Comparison of ENCODE assay signal across 18 cellular contexts in the genomic region with DNA sequence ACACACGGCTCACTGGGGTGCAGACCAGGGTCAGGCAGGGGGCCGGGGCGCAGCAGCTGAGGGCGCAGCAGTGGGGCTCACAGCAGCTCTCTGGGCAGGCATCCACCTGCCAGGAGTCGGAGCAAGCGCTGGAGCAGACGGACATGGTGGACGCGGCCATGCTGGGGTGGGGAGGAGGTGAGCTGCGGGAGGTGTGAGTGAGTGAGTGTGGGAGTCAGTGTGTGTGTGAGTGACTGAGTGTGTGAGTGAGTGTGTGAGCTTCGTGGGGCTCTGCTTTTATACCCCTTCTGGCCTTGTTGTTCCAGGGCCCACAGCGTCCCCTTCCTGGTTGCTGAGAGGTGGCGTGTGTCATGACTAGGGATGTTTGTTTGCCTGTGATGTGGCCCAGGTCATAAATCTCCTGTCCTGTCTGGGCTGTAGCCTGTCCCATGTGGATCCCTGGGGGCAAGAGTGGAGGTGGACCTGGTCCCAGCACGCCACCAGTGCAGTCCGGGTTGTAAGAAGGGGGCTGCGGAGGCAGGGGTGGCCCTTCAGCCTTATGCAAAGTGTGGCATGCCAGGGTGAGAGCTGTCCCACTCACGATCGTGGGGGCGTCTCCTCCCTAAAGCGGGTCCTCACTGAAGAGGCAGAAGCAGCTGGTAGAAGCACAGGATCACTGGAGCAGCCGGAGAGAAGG. TPM values are rescaled to one million over a fixed set of nuclear protein-coding genes. Genes with fewer than 3 reads are reported as not detected.
DNase-seq lines count a peak whose midpoint lies in the region; ATAC-seq and TF ChIP-seq lines count a peak whose summit lies in the region.
"Had no signal": no experiment of that assay in that cellular context is flagged by ENCODE, and none has a peak within 500 bp of the region (broad histone marks: within the 10 kb centered on the region; RNA-seq: fewer than 3 reads in every experiment).

A gene with protein sequence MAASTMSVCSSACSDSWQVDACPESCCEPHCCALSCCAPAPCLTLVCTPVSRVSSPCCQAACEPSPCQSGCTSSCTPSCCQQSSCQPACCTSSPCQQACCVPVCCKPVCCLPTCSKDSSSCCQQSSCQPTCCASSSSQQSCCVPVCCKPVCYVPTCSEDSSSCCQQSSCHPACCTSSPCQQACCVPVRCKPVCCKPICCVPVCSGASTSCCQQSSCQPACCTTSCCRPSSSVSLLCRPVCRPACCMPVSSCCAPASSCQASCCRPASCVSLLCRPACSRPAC (minus strand): TSS at position 205 of the 676 bp plus-strand sequence. CDS start 45 bp downstream, at position 160.

- H3K4me1 Mint-ChIP-seq in activated CD8-positive, alpha-beta T cell treated with anti-CD3 and anti-CD28 coated beads, Interleukin-2, amount 10 ng/mL, durations not matched to agents 7 days and 5 days (ENCODE audit: low read depth) = no peaks in the 10 kb centered on the region
- no peaks in the 10 kb centered on the region for H3K4me1 Mint-ChIP-seq in activated CD8-positive, alpha-beta T cell treated with anti-CD3 and anti-CD28 coated beads for 36 hours (ENCODE audit: low read depth)
- no peaks in the 10 kb centered on the region for H3K4me1 Mint-ChIP-seq in activated CD8-positive, alpha-beta memory T cell treated with anti-CD3 and anti-CD28 coated beads, Interleukin-2, amount 10 ng/mL, durations not matched to agents 7 days and 5 days

- no peak for TF ChIP-seq EP300 in sigmoid colon (IDR thresholded peaks at IDR 0.05)

- peak; percentile 12 for DNase-seq in activated CD8-positive, alpha-beta T cell treated with anti-CD3 and anti-CD28 coated beads, Interleukin-2, amount 10 ng/mL, durations not matched to agents 7 days and 5 days
- DNase-seq in activated CD8-positive, alpha-beta T cell treated with anti-CD3 and anti-CD28 coated beads for 36 hours = no peak
- DNase-seq in activated CD8-positive, alpha-beta memory T cell treated with anti-CD3 and anti-CD28 coated beads, Interleukin-2, amount 10 ng/mL, durations not matched to agents 7 days and 5 days = peak; percentile 35
- DNase-seq in lung (ENCODE audit: low spot score) (peak; percentile 16), sigmoid colon (peak; percentile 39), D341Med (ENCODE audit: low spot score) (no peak)
- DNase-seq: NCI-H1105, NCI-H187 treated with DMSO at 0.1 percent for 48 hours, NCI-H446 had no signal

- no peak within 1 kb of the TSS for H3K4me3 Mint-ChIP-seq in activated CD8-positive, alpha-beta T cell treated with anti-CD3 and anti-CD28 coated beads, Interleukin-2, amount 10 ng/mL, durations not matched to agents 7 days and 5 days
- no peak within 1 kb of the TSS for H3K4me3 Mint-ChIP-seq in activated CD8-positive, alpha-beta T cell treated with anti-CD3 and anti-CD28 coated beads for 36 hours
- H3K4me3 Mint-ChIP-seq in activated CD8-positive, alpha-beta memory T cell treated with anti-CD3 and anti-CD28 coated beads, Interleukin-2, amount 10 ng/mL, durations not matched to agents 7 days and 5 days = no peak within 1 kb of the TSS
- H3K4me3 Mint-ChIP-seq: CD8-positive, alpha-beta T cell had no signal

- intact Hi-C loops in activated CD8-positive, alpha-beta T cell treated with anti-CD3 and anti-CD28 coated beads for 36 hours (cut with micrococcal nuclease) = no loop called here
- intact Hi-C loops in sigmoid colon (cut with DNase I) = no loop called here

- H3K36me3 ChIP-seq in lung (ENCODE audit: control insufficient read depth in 2 of 2, insufficient read depth in 2 of 2, low read length in 2 of 2) (no peaks in the 10 kb centered on the region), sigmoid colon (no peaks in the 10 kb centered on the region)
- H3K36me3 ChIP-seq: HAP-1 had no signal

- TF ChIP-seq CTCF in activated CD8-positive, alpha-beta T cell treated with anti-CD3 and anti-CD28 coated beads for 36 hours (IDR thresholded peaks at IDR 0.05) = no peak
- TF ChIP-seq CTCF in lung (IDR thresholded peaks at IDR 0.05; ENCODE audit: control extremely low read depth, extremely low read depth) (no peak), sigmoid colon (IDR thresholded peaks at IDR 0.05) (no peak)

- H3K27me3 Mint-ChIP-seq in activated CD8-positive, alpha-beta T cell treated with anti-CD3 and anti-CD28 coated beads, Interleukin-2, amount 10 ng/mL, durations not matched to agents 7 days and 5 days (ENCODE audit: low read depth) = no peaks in the 10 kb centered on the region
- H3K27me3 Mint-ChIP-seq in activated CD8-positive, alpha-beta T cell treated with anti-CD3 and anti-CD28 coated beads for 36 hours = no peaks in the 10 kb centered on the region
- H3K27me3 Mint-ChIP-seq in activated CD8-positive, alpha-beta memory T cell treated with anti-CD3 and anti-CD28 coated beads, Interleukin-2, amount 10 ng/mL, durations not matched to agents 7 days and 5 days = peaks cover 2% of the 10 kb centered on the region

- H3K9me3 ChIP-seq in lung (ENCODE audit: control insufficient read depth in 2 of 2, insufficient read depth in 1 of 2, low read length in 1 of 2) (peaks cover 3 to 9% of the 10 kb centered on the region in 2 donors), sigmoid colon (peaks cover 0 to 11% (median 3%) of the 10 kb centered on the region in 4 donors)
- H3K9me3 ChIP-seq: HAP-1 had no signal

- CTCF ChIA-PET in activated CD8-positive, alpha-beta T cell treated with anti-CD3 and anti-CD28 coated beads, Interleukin-2, amount 10 ng/mL, durations not matched to agents 7 days and 5 days (lab: Charles Lee) = no interaction called here
- CTCF ChIA-PET in activated CD8-positive, alpha-beta T cell treated with anti-CD3 and anti-CD28 coated beads for 36 hours (lab: Charles Lee) = interaction anchor here (1.2 kb wide), 1 partner anchor 30 kb away, joined by 3 read pairs; no protein-coding TSS in a partner anchor
- CTCF ChIA-PET in activated CD8-positive, alpha-beta memory T cell treated with anti-CD3 and anti-CD28 coated beads, Interleukin-2, amount 10 ng/mL, durations not matched to agents 7 days and 5 days (lab: Charles Lee) = interaction anchor here (1.0 to 1.3 kb wide), 2 partner anchors 224 to 253 kb away, joined by 3 to 4 read pairs; no protein-coding TSS in a partner anchor

- ATAC-seq in activated CD8-positive, alpha-beta T cell treated with anti-CD3 and anti-CD28 coated beads, Interleukin-2, amount 10 ng/mL, durations not matched to agents 7 days and 5 days = no peak
- no peak for ATAC-seq in activated CD8-positive, alpha-beta T cell treated with anti-CD3 and anti-CD28 coated beads for 36 hours
- no peak for ATAC-seq in activated CD8-positive, alpha-beta memory T cell treated with anti-CD3 and anti-CD28 coated beads, Interleukin-2, amount 10 ng/mL, durations not matched to agents 7 days and 5 days
- ATAC-seq in lung (ENCODE audit: insufficient read depth, low FRiP score) (no peak), GM19328 (IDR thresholded peaks at IDR 0.05; ENCODE audit: unreplicated experiment) (no peak), GM19023 (IDR thresholded peaks at IDR 0.05; ENCODE audit: unreplicated experiment) (no peak)
- ATAC-seq: CD8-positive, alpha-beta T cell; Panc1 had no signal

- POLR2A ChIA-PET in activated CD8-positive, alpha-beta T cell treated with anti-CD3 and anti-CD28 coated beads, Interleukin-2, amount 10 ng/mL, durations not matched to agents 7 days and 5 days (lab: Charles Lee) = no interaction called here
- POLR2A ChIA-PET in activated CD8-positive, alpha-beta T cell treated with anti-CD3 and anti-CD28 coated beads for 36 hours (lab: Charles Lee) = interaction anchor here (0.7 kb wide), 1 partner anchor 149 kb away, joined by 3 read pairs; no protein-coding TSS in a partner anchor

- H3K36me3 Mint-ChIP-seq in activated CD8-positive, alpha-beta T cell treated with anti-CD3 and anti-CD28 coated beads, Interleukin-2, amount 10 ng/mL, durations not matched to agents 7 days and 5 days (ENCODE audit: low read depth) = no peaks in the 10 kb centered on the region
- H3K36me3 Mint-ChIP-seq in activated CD8-positive, alpha-beta T cell treated with anti-CD3 and anti-CD28 coated beads for 36 hours (ENCODE audit: low read depth) = no peaks in the 10 kb centered on the region
- peaks cover 1% of the 10 kb centered on the region for H3K36me3 Mint-ChIP-seq in activated CD8-positive, alpha-beta memory T cell treated with anti-CD3 and anti-CD28 coated beads, Interleukin-2, amount 10 ng/mL, durations not matched to agents 7 days and 5 days
- H3K36me3 Mint-ChIP-seq: CD8-positive, alpha-beta T cell had no signal

- H3K4me1 ChIP-seq in lung (ENCODE audit: control insufficient read depth in 2 of 2, insufficient read depth in 2 of 2, low read length in 2 of 2) = no peaks in the 10 kb centered on the region
- H3K4me1 ChIP-seq in sigmoid colon = no peaks in the 10 kb centered on the region
- H3K4me1 ChIP-seq: HAP-1 had no signal

- H3K9me3 Mint-ChIP-seq in activated CD8-positive, alpha-beta T cell treated with anti-CD3 and anti-CD28 coated beads, Interleukin-2, amount 10 ng/mL, durations not matched to agents 7 days and 5 days (ENCODE audit: insufficient read depth) = no peaks in the 10 kb centered on the region
- H3K9me3 Mint-ChIP-seq in activated CD8-positive, alpha-beta T cell treated with anti-CD3 and anti-CD28 coated beads for 36 hours = no peaks in the 10 kb centered on the region
- H3K9me3 Mint-ChIP-seq in activated CD8-positive, alpha-beta memory T cell treated with anti-CD3 and anti-CD28 coated beads, Interleukin-2, amount 10 ng/mL, durations not matched to agents 7 days and 5 days (ENCODE audit: low read depth) = peaks cover 2% of the 10 kb centered on the region
- H3K9me3 Mint-ChIP-seq: CD8-positive, alpha-beta T cell had no signal

- H3K27ac ChIP-seq in lung (ENCODE audit: low read depth in 1 of 2, low read length in 1 of 2) = no peak within 1 kb of the TSS
- no peak within 1 kb of the TSS for H3K27ac ChIP-seq in sigmoid colon
- H3K27ac ChIP-seq: 22Rv1, KMS-11 had no signal

- 74 to 76% methylated on average over 21 of the region's 21 CpGs for WGBS in lung, 2 donors
- 63 to 69% methylated on average over 21 of the region's 21 CpGs for WGBS in sigmoid colon, 2 donors

- no peak within 1 kb of the TSS for H3K27ac Mint-ChIP-seq in activated CD8-positive, alpha-beta T cell treated with anti-CD3 and anti-CD28 coated beads, Interleukin-2, amount 10 ng/mL, durations not matched to agents 7 days and 5 days
- H3K27ac Mint-ChIP-seq in activated CD8-positive, alpha-beta T cell treated with anti-CD3 and anti-CD28 coated beads for 36 hours = no peak within 1 kb of the TSS
- H3K27ac Mint-ChIP-seq in activated CD8-positive, alpha-beta memory T cell treated with anti-CD3 and anti-CD28 coated beads, Interleukin-2, amount 10 ng/mL, durations not matched to agents 7 days and 5 days = no peak within 1 kb of the TSS
- H3K27ac Mint-ChIP-seq: CD8-positive, alpha-beta T cell had no signal

- TF ChIP-seq POLR2A in sigmoid colon (IDR thresholded peaks at IDR 0.05) = no peak

- H3K27me3 ChIP-seq in lung (ENCODE audit: control insufficient read depth, insufficient read depth) (no peaks in the 10 kb centered on the region), sigmoid colon (peaks cover 0 to 10% (median 0%) of the 10 kb centered on the region in 3 donors)

- H3K4me3 ChIP-seq in lung (no peak within 1 kb of the TSS), sigmoid colon (no peak within 1 kb of the TSS)
- H3K4me3 ChIP-seq: HAP-1 had no signal

RNA-seq across cellular contexts. Expression of the gene that starts here (rescaled TPM):
- not detected for total RNA-seq in activated CD8-positive, alpha-beta T cell treated with anti-CD3 and anti-CD28 coated beads, Interleukin-2, amount 10 ng/mL, durations not matched to agents 7 days and 5 days
- not detected for total RNA-seq in activated CD8-positive, alpha-beta T cell treated with anti-CD3 and anti-CD28 coated beads for 36 hours
- not detected for total RNA-seq in activated CD8-positive, alpha-beta memory T cell treated with anti-CD3 and anti-CD28 coated beads, Interleukin-2, amount 10 ng/mL, durations not matched to agents 7 days and 5 days
- total RNA-seq in lung (not detected), sigmoid colon (not detected)
- polyA plus RNA-seq in lung (not detected), sigmoid colon (not detected)
- total RNA-seq: CD8-positive, alpha-beta T cell; MCF 10A had no signal
- polyA plus RNA-seq: BJ had no signal

Comparison
In these comparisons a context has a peak if more than half of its experiments do, and no peak if none do; other contexts are left out.
1. Peak in DNase-seq in activated CD8-positive, alpha-beta T cell treated with anti-CD3 and anti-CD28 coated beads, Interleukin-2, amount 10 ng/mL, durations not matched to agents 7 days and 5 days; RNA of the gene not detected or under 1 TPM.
2. Peak in DNase-seq in activated CD8-positive, alpha-beta memory T cell treated with anti-CD3 and anti-CD28 coated beads, Interleukin-2, amount 10 ng/mL, durations not matched to agents 7 days and 5 days; RNA of the gene not detected or under 1 TPM.
3. Peak in DNase-seq in lung; RNA of the gene not detected or under 1 TPM.
4. Peak in DNase-seq in sigmoid colon; RNA of the gene not detected or under 1 TPM.